Comparison of ENCODE assay signal across 2 cellular contexts in genomic region chrX:40424259-40424658, GRCh38.
A peak's percentile ranks its signal among the peaks of the same experiment; 100 is the strongest.
TF ChIP-seq lines count a peak whose summit lies in the region.

No MANE protein-coding gene starts in this region.

TF ChIP-seq in HepG2, 621 proteins besides CTCF, POLR2A, EP300 and RAD21 (continued from another document):
- TF ChIP-seq ZNF251 (CRISPR knock-in tag; IDR thresholded peaks at IDR 0.05) (no peak), MAFK (conservative IDR thresholded peaks at IDR 0.05 in 1 of 2, IDR thresholded peaks at IDR 0.05 in 1 of 2; ENCODE audit: low read length in 2 of 2) (0 out of 4 replicates have a peak, but pooled peaks of 1 of the 2 experiments have one; percentile 16), NFE2L2 (IDR thresholded peaks at IDR 0.05; ENCODE audit: low read length) (peak; percentile 33; the same call in 1 of the 2 replicates), SSRP1 (CRISPR knock-in tag; IDR thresholded peaks at IDR 0.05) (no peak), ZBTB4 (CRISPR knock-in tag; IDR thresholded peaks at IDR 0.05; ENCODE audit: borderline replicate concordance) (no peak), TCF12 (IDR thresholded peaks at IDR 0.05) (no peak), TCF12 (CRISPR knock-in tag; IDR thresholded peaks at IDR 0.05) (no peak)
- TF ChIP-seq, protein P1, sequence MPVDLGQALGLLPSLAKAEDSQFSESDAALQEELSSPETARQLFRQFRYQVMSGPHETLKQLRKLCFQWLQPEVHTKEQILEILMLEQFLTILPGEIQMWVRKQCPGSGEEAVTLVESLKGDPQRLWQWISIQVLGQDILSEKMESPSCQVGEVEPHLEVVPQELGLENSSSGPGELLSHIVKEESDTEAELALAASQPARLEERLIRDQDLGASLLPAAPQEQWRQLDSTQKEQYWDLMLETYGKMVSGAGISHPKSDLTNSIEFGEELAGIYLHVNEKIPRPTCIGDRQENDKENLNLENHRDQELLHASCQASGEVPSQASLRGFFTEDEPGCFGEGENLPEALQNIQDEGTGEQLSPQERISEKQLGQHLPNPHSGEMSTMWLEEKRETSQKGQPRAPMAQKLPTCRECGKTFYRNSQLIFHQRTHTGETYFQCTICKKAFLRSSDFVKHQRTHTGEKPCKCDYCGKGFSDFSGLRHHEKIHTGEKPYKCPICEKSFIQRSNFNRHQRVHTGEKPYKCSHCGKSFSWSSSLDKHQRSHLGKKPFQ (CRISPR knock-in tag; IDR thresholded peaks at IDR 0.05; ENCODE audit: insufficient replicate concordance), result no peak

TF ChIP-seq in K562, 482 proteins besides CTCF, POLR2A, EP300 and RAD21 (continued from another document):
- TF ChIP-seq, protein P2, sequence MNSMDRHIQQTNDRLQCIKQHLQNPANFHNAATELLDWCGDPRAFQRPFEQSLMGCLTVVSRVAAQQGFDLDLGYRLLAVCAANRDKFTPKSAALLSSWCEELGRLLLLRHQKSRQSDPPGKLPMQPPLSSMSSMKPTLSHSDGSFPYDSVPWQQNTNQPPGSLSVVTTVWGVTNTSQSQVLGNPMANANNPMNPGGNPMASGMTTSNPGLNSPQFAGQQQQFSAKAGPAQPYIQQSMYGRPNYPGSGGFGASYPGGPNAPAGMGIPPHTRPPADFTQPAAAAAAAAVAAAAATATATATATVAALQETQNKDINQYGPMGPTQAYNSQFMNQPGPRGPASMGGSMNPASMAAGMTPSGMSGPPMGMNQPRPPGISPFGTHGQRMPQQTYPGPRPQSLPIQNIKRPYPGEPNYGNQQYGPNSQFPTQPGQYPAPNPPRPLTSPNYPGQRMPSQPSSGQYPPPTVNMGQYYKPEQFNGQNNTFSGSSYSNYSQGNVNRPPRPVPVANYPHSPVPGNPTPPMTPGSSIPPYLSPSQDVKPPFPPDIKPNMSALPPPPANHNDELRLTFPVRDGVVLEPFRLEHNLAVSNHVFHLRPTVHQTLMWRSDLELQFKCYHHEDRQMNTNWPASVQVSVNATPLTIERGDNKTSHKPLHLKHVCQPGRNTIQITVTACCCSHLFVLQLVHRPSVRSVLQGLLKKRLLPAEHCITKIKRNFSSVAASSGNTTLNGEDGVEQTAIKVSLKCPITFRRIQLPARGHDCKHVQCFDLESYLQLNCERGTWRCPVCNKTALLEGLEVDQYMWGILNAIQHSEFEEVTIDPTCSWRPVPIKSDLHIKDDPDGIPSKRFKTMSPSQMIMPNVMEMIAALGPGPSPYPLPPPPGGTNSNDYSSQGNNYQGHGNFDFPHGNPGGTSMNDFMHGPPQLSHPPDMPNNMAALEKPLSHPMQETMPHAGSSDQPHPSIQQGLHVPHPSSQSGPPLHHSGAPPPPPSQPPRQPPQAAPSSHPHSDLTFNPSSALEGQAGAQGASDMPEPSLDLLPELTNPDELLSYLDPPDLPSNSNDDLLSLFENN (IDR thresholded peaks at IDR 0.05; ENCODE audit: low read depth in 2 of 2, low read length in 2 of 2), result no peak
- no peak for TF ChIP-seq CREB1 (IDR thresholded peaks at IDR 0.05)
- no peak for TF ChIP-seq CREB1 (CRISPR knock-in tag; IDR thresholded peaks at IDR 0.05)
- TF ChIP-seq ILF3 (IDR thresholded peaks at IDR 0.05; ENCODE audit: borderline replicate concordance), result no peak
- no peak for TF ChIP-seq ATF7 (IDR thresholded peaks at IDR 0.05)
- TF ChIP-seq NFATC3 (IDR thresholded peaks at IDR 0.05), result no peak
- TF ChIP-seq MAFK (IDR thresholded peaks at IDR 0.05; ENCODE audit: low read length), result peak; percentile 51; the same call in 1 of the 2 replicates
- peak; percentile 64; the same call in 1 of the 2 replicates for TF ChIP-seq C11orf30 (IDR thresholded peaks at IDR 0.05; ENCODE audit: low read depth)
- peak; percentile 63 for TF ChIP-seq NFE2L1 (tag; IDR thresholded peaks at IDR 0.05; ENCODE audit: borderline replicate concordance, low read depth)
- no peak for TF ChIP-seq ILK (tag; IDR thresholded peaks at IDR 0.05; ENCODE audit: borderline replicate concordance, low read depth)
